In genomic region chr21:36990508-36991205, GRCh38 we compare ENCODE assay signal across 8 cellular contexts. TPM values are rescaled to one million over a fixed set of nuclear protein-coding genes. Genes with fewer than 3 reads are reported as not detected.
DNase-seq lines count a peak whose midpoint lies in the region; ATAC-seq and TF ChIP-seq lines count a peak whose summit lies in the region.

No MANE protein-coding gene starts in this region.

- H3K27me3 Mint-ChIP-seq in CD4-positive, CD25-positive, alpha-beta regulatory T cell = peaks cover 15% of the 10 kb centered on the region
- no peaks in the 10 kb centered on the region for H3K27me3 Mint-ChIP-seq in natural killer cell treated with Interleukin-12 subunit alpha and Interleukin-12 subunit beta and Interleukin-15 and Interleukin-18, amount 100 ng/mL, for 72 hours

- H3K27ac ChIP-seq in CD4-positive, CD25-positive, alpha-beta regulatory T cell (ENCODE audit: insufficient read depth, low read length, poor library complexity, severe bottlenecking) = no peak overlapping the region
- H3K27ac ChIP-seq in MM.1S (ENCODE audit: low read length) = peak overlapping the region; percentile 72; the same call in 1 of the 2 replicates
- peak overlapping the region; percentile 84 to 94 for H3K27ac ChIP-seq in coronary artery

- peak overlapping the region in 2 of 3 donors; percentile 49 to 96 for H3K27ac Mint-ChIP-seq in CD4-positive, CD25-positive, alpha-beta regulatory T cell
- H3K27ac Mint-ChIP-seq in natural killer cell treated with Interleukin-12 subunit alpha and Interleukin-12 subunit beta and Interleukin-15 and Interleukin-18, amount 100 ng/mL, for 72 hours = peak overlapping the region; percentile 85 to 87

- H3K9me3 Mint-ChIP-seq in CD4-positive, CD25-positive, alpha-beta regulatory T cell = no peaks in the 10 kb centered on the region
- H3K9me3 Mint-ChIP-seq in natural killer cell treated with Interleukin-12 subunit alpha and Interleukin-12 subunit beta and Interleukin-15 and Interleukin-18, amount 100 ng/mL, for 72 hours = no peaks in the 10 kb centered on the region

- in situ Hi-C loops in ACHN (cut with HindIII; ENCODE audit: low pct_ligation_motif_present, low pct_unique_long_range_greater_than_20kb, low sequenced_read_pairs) = no loop called here

- H3K4me1 Mint-ChIP-seq in CD4-positive, CD25-positive, alpha-beta regulatory T cell = peaks cover 0 to 5% (median 4%) of the 10 kb centered on the region in 4 donors
- peaks cover 14 to 20% of the 10 kb centered on the region in 2 donors for H3K4me1 Mint-ChIP-seq in natural killer cell treated with Interleukin-12 subunit alpha and Interleukin-12 subunit beta and Interleukin-15 and Interleukin-18, amount 100 ng/mL, for 72 hours (ENCODE audit: low read depth in 2 of 2)

- no peaks in the 10 kb centered on the region for H3K36me3 Mint-ChIP-seq in CD4-positive, CD25-positive, alpha-beta regulatory T cell
- no peaks in the 10 kb centered on the region for H3K36me3 Mint-ChIP-seq in natural killer cell treated with Interleukin-12 subunit alpha and Interleukin-12 subunit beta and Interleukin-15 and Interleukin-18, amount 100 ng/mL, for 72 hours

- no peaks in the 10 kb centered on the region for H3K79me2 ChIP-seq in MM.1S (ENCODE audit: low read length)

- ATAC-seq in CD4-positive, CD25-positive, alpha-beta regulatory T cell (ENCODE audit: low read depth in 2 of 2) = no peak
- no peak for ATAC-seq in natural killer cell treated with Interleukin-12 subunit alpha and Interleukin-12 subunit beta and Interleukin-15 and Interleukin-18, amount 100 ng/mL, for 72 hours
- no peak for ATAC-seq in HG02678 (IDR thresholded peaks at IDR 0.05; ENCODE audit: unreplicated experiment)

- no peak for TF ChIP-seq CTCF in MM.1S (IDR thresholded peaks at IDR 0.05; ENCODE audit: low read length)
- no peak for TF ChIP-seq CTCF in coronary artery (IDR thresholded peaks at IDR 0.05)

- H3K4me1 ChIP-seq in CD4-positive, CD25-positive, alpha-beta regulatory T cell (ENCODE audit: control insufficient read depth, insufficient read depth, low read length, poor library complexity, severe bottlenecking) = no peaks in the 10 kb centered on the region
- H3K4me1 ChIP-seq in MM.1S (ENCODE audit: low read length) = peaks cover 4% of the 10 kb centered on the region; the same call in 1 of the 2 replicates

- peak overlapping the region; percentile 85 for H3K4me2 ChIP-seq in MM.1S (ENCODE audit: low read depth, low read length)

- no peaks in the 10 kb centered on the region for H4K20me1 ChIP-seq in MM.1S (ENCODE audit: insufficient read depth, low read length)

- H3K4me3 Mint-ChIP-seq in CD4-positive, CD25-positive, alpha-beta regulatory T cell = peak overlapping the region; percentile 86 to 94 (median 91)
- peak overlapping the region; percentile 97 for H3K4me3 Mint-ChIP-seq in natural killer cell treated with Interleukin-12 subunit alpha and Interleukin-12 subunit beta and Interleukin-15 and Interleukin-18, amount 100 ng/mL, for 72 hours

- no peaks in the 10 kb centered on the region for H3K27me3 ChIP-seq in CD4-positive, CD25-positive, alpha-beta regulatory T cell (ENCODE audit: control insufficient read depth, insufficient read depth, low read length)
- H3K27me3 ChIP-seq in MM.1S (replicated peaks; ENCODE audit: insufficient read depth, low read length) = no peaks in the 10 kb centered on the region

- H3K36me3 ChIP-seq in CD4-positive, CD25-positive, alpha-beta regulatory T cell (ENCODE audit: control insufficient read depth, insufficient read depth, low read length) = no peaks in the 10 kb centered on the region
- H3K36me3 ChIP-seq in MM.1S (replicated peaks; ENCODE audit: insufficient read depth, low read length) = no peaks in the 10 kb centered on the region

- no peak for DNase-seq in CD4-positive, CD25-positive, alpha-beta regulatory T cell
- no peak for DNase-seq in MM.1S
- no peak for DNase-seq in coronary artery (ENCODE audit: low spot score)
- DNase-seq in natural killer cell treated with Interleukin-12 subunit alpha and Interleukin-12 subunit beta and Interleukin-15 and Interleukin-18, amount 100 ng/mL, for 72 hours (ENCODE audit: low spot score) = no peak
- no peak for DNase-seq in activated CD4-positive, CD25-positive, alpha-beta regulatory T cell treated with anti-CD3 and anti-CD28 coated beads, Interleukin-2, amount 50 U/mL, for 72 hours
- DNase-seq in ACHN = no peak
- DNase-seq in retina = no peak

- H3K9me2 ChIP-seq in MM.1S (replicated peaks; ENCODE audit: insufficient read depth, low read length) = no peaks in the 10 kb centered on the region

- H3K9me3 ChIP-seq in CD4-positive, CD25-positive, alpha-beta regulatory T cell (ENCODE audit: control insufficient read depth in 2 of 2, low read length in 2 of 2) = no peaks in the 10 kb centered on the region
- H3K9me3 ChIP-seq in MM.1S (replicated peaks; ENCODE audit: insufficient read depth, low read length) = no peaks in the 10 kb centered on the region

- H3F3A ChIP-seq in MM.1S (ENCODE audit: insufficient read depth, low read length) = peaks cover 7% of the 10 kb centered on the region

- H2AFZ ChIP-seq in MM.1S (ENCODE audit: low read length) = peak overlapping the region; percentile 94

- H3K4me3 ChIP-seq in CD4-positive, CD25-positive, alpha-beta regulatory T cell (ENCODE audit: low read depth, low read length) = no peak overlapping the region
- H3K4me3 ChIP-seq in MM.1S (ENCODE audit: low read length) (peak overlapping the region; percentile 69), coronary artery (peak overlapping the region; percentile 81)

- H3K9ac ChIP-seq in MM.1S (ENCODE audit: low read length) = peak overlapping the region; percentile 78; the same call in 1 of the 2 replicates

RNA-seq across cellular contexts. Expression of gene RIPPLY3, which starts 15.8 kb away (rescaled TPM):
- not detected for total RNA-seq in CD4-positive, CD25-positive, alpha-beta regulatory T cell
- not detected for polyA plus RNA-seq in CD4-positive, CD25-positive, alpha-beta regulatory T cell
- not detected for total RNA-seq in natural killer cell treated with Interleukin-12 subunit alpha and Interleukin-12 subunit beta and Interleukin-15 and Interleukin-18, amount 100 ng/mL, for 72 hours

RNA-seq across cellular contexts. Expression of gene HLCS, which starts 24.2 kb away (rescaled TPM):
- 13.6 TPM for total RNA-seq in CD4-positive, CD25-positive, alpha-beta regulatory T cell
- polyA plus RNA-seq in CD4-positive, CD25-positive, alpha-beta regulatory T cell = 10 to 100 TPM in 3 of 4 donors, 1 to 10 TPM in 1; 5.2 to 11.9 (median 10.6) TPM
- 10 to 100 TPM; 16.1 to 30.7 TPM for total RNA-seq in natural killer cell treated with Interleukin-12 subunit alpha and Interleukin-12 subunit beta and Interleukin-15 and Interleukin-18, amount 100 ng/mL, for 72 hours
